In the genomic region with DNA sequence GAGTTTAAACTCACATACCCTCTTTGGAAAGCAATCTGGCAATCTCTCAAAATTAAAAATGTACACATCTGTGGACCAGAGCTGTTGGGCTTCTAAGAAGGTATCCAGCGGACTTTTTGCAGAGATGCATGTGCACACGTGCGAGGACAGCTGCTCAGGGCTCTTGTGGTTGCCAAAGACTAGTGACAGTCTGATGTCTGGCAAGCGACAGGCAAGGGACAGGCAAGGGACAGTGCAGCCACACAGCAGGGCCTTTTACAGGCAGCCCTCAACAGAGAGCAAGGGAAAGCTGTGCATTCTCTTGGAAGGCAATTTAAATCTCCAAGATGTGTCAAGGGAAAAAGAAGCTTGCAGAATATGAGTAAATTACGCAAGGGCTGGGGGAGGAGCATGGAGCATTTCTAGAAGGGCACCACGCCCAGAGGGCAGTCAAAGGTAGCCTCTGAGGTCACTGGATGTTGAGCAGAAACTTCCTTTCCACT, we compare ENCODE assay signal across 14 cellular contexts. TPM values are rescaled to one million over a fixed set of nuclear protein-coding genes. Genes with fewer than 3 reads are reported as not detected.
DNase-seq lines count a peak whose midpoint lies in the region; ATAC-seq and TF ChIP-seq lines count a peak whose summit lies in the region.
"Had no signal": no experiment of that assay in that cellular context is flagged by ENCODE, and none has a peak within 500 bp of the region (broad histone marks: within the 10 kb centered on the region; RNA-seq: fewer than 3 reads in every experiment).

No MANE protein-coding gene starts in this region.

- H2AFZ ChIP-seq in GM23248, result no peak overlapping the region

- H3F3A ChIP-seq in GM23248 (ENCODE audit: insufficient read depth), result peaks cover 35% of the 10 kb centered on the region

- peak overlapping the region; percentile 90 for H3K4me2 ChIP-seq in GM23248 (ENCODE audit: unreplicated experiment)

- no peaks in the 10 kb centered on the region for H3K9me3 ChIP-seq in GM23248 (ENCODE audit: low read depth)

- intact Hi-C loops in posterior vena cava (cut with DNase I), result loop anchor here in 1 of 2 donors (5.0 kb wide), 1 partner anchor 1887 kb away; no protein-coding TSS in a partner anchor

- H3K4me3 ChIP-seq in GM23248 (peak overlapping the region; percentile 56), fibroblast of villous mesenchyme (ENCODE audit: low read depth, low read length) (no peak overlapping the region)
- H3K4me3 ChIP-seq: lung had no signal

- no peaks in the 10 kb centered on the region; the same call in 1 of the 2 replicates for H4K20me1 ChIP-seq in GM23248 (ENCODE audit: insufficient read depth)

- no peaks in the 10 kb centered on the region for H3K27me3 ChIP-seq in GM23248 (replicated peaks; ENCODE audit: insufficient read depth)

- WGBS in GM23248 (ENCODE audit: low coverage in 1 of 2, low lambda C conversion rate in 2 of 2, missing lambda C conversion rate in 2 of 2), 2 experiments, result 17 to 21% methylated on average over 6 of the region's 6 CpGs

- peak overlapping the region; percentile 79 for H3K27ac ChIP-seq in GM23248

- peaks cover 63% of the 10 kb centered on the region for H3K79me2 ChIP-seq in GM23248 (ENCODE audit: insufficient read depth)

- H3K9ac ChIP-seq in GM23248, result peak overlapping the region; percentile 64

- TF ChIP-seq CTCF in fibroblast of villous mesenchyme (IDR thresholded peaks at IDR 0.05; ENCODE audit: insufficient read depth, low read depth, low read length), result no peak
- no peak for TF ChIP-seq CTCF in GM20000 (IDR thresholded peaks at IDR 0.05; ENCODE audit: extremely low read depth, missing control alignments)

- H3K9me2 ChIP-seq in GM23248 (ENCODE audit: insufficient read depth), result no peaks in the 10 kb centered on the region

- no peaks in the 10 kb centered on the region for H3K36me3 ChIP-seq in GM23248 (ENCODE audit: low read depth)

- H3K4me1 ChIP-seq in GM23248 (ENCODE audit: insufficient read depth), result peaks cover 49% of the 10 kb centered on the region

- DNase-seq in GM23248 (peak; percentile 90), RPMI8226 (peak; percentile 35), fibroblast of villous mesenchyme (ENCODE audit: low read depth) (peak; percentile 86), posterior vena cava (ENCODE audit: low spot score) (peak; percentile 82), GM20000 (ENCODE audit: low spot score) (no peak), germinal center (ENCODE audit: low spot score) (no peak), DMS53 (lab: John Stamatoyannopoulos, UW) (no peak)
- DNase-seq: DMS153; effector memory CD8-positive, alpha-beta T cell; HCEC 1CT; stimulated activated CD4-positive, alpha-beta T cell treated with anti-CD3 and anti-CD28 coated beads, Interleukin-12 subunit alpha, Interleukin-12 subunit beta, amount 100 ng/mL, for 4 hours; T-cell had no signal

- ATAC-seq in GM21360 (IDR thresholded peaks at IDR 0.05; ENCODE audit: unreplicated experiment), result no peak
- ATAC-seq: effector memory CD8-positive, alpha-beta T cell; T-cell had no signal

- in situ Hi-C loops in GM23248 (cut with MboI), result no loop called here

RNA-seq across cellular contexts. Expression of gene GFPT2, which starts 9.2 kb away (rescaled TPM):
- 45.2 and 49.1 TPM in 2 replicates for total RNA-seq in GM23248 (2014; rRNA removed; shearing (Covaris generic))
- polyA plus RNA-seq in GM23248 (2016; fragmentation: Nextera tagmentation; extraction: Ambion mirVana), result 71.0 and 75.3 TPM in 2 replicates
- total RNA-seq in fibroblast of villous mesenchyme (25.4 and 28.9 TPM in 2 replicates), posterior vena cava (10 to 100 TPM; 75.4 to 83.3 TPM)

RNA-seq across cellular contexts. Expression of gene MAPK9, which starts 52.0 kb away (rescaled TPM):
- total RNA-seq in GM23248 (2014; rRNA removed; shearing (Covaris generic)), result 23.0 and 23.7 TPM in 2 replicates
- polyA plus RNA-seq in GM23248 (2016; fragmentation: Nextera tagmentation; extraction: Ambion mirVana), result 22.5 and 24.1 TPM in 2 replicates
- total RNA-seq in fibroblast of villous mesenchyme, result 26.1 and 33.2 TPM in 2 replicates
- total RNA-seq in posterior vena cava, result 10 to 100 TPM; 27.9 to 34.9 TPM

Comparison
In these comparisons a context has a peak if more than half of its experiments do, and no peak if none do; other contexts are left out.
1. DNase-seq: peak in GM23248 (single experiment), RPMI8226 (single experiment), fibroblast of villous mesenchyme (single experiment) and posterior vena cava (single experiment); none in GM20000 (single experiment), germinal center (single experiment) and DMS53 (single experiment).